In genomic region chr1:97712980-97713379, GRCh38 we compare ENCODE assay signal across 7 cellular contexts.
"Had no signal": no experiment of that assay in that cellular context is flagged by ENCODE, and none has a peak within 500 bp of the region (broad histone marks: within the 10 kb centered on the region; RNA-seq: fewer than 3 reads in every experiment).

No MANE protein-coding gene starts in this region.

- H3K4me3 ChIP-seq: K562 had no signal

- H3K27ac Mint-ChIP-seq: IgD-negative memory B cell had no signal

- H3K27ac ChIP-seq: HL-60 had no signal

- H3K27me3 Mint-ChIP-seq: IgD-negative memory B cell had no signal

- FAIRE-seq: HepG2, HTR-8/SVneo, K562 had no signal

- ATAC-seq: HepG2, K562 had no signal

- DNase-seq: IMR-90, KBM-7 had no signal

- H3K4me3 Mint-ChIP-seq: IgD-negative memory B cell had no signal

- H3K4me1 Mint-ChIP-seq: IgD-negative memory B cell had no signal

- H3K36me3 Mint-ChIP-seq: IgD-negative memory B cell had no signal
